ENCODE assay signal across 8 cellular contexts in the genomic region with DNA sequence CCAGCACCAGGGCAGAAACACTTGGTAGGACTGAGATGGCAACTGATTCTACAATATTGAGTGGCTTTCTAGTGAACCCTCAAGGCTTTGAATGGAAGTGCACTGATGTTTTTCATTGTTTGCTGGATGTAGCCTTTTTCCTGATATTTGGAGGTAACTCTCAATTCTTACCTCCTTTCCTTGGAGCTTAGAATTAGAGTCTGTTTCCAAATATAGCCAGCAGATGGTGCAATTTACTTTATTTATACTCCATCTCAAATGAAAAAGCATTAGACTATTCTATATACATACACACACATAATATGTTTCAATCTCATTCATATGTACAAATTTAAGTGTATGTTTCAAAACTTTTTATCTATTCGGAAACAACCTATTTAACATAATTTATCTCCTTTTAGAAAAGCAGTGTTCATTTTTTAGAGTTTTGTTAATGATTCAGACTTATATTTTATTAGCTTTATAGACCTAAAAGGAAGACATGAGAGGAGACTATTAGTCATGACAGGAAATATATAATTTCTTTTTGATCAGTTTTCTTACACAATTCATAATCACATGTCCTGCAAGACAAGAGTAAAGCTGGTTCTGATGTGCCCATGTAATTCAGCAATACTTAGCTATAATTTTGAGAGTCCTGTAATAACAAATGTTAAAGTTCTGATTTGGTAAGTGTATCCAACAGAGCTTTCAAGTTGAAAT.
DNase-seq lines count a peak whose midpoint lies in the region; ATAC-seq and TF ChIP-seq lines count a peak whose summit lies in the region.

No MANE protein-coding gene starts in this region.

- no peak overlapping the region for H3K4me3 Mint-ChIP-seq in nephron

- no peaks in the 10 kb centered on the region for H3K9me3 Mint-ChIP-seq in nephron

- no peaks in the 10 kb centered on the region for H3K27me3 Mint-ChIP-seq in nephron (ENCODE audit: low read depth)

- peak; percentile 67 for ATAC-seq in HG02610 (IDR thresholded peaks at IDR 0.05; ENCODE audit: unreplicated experiment)

- DNase-seq in GM10266 (ENCODE audit: extremely low spot score), result peak; percentile 31
- DNase-seq in NCI-H526 (lab: John Stamatoyannopoulos, UW), result peak; percentile 29 to 65
- peak; percentile 56 for DNase-seq in dermis blood vessel endothelial cell
- no peak for DNase-seq in central memory CD4-positive, alpha-beta T cell
- DNase-seq in stimulated activated CD4-positive, alpha-beta T cell treated with anti-CD3 and anti-CD28 coated beads, Interleukin-2, amount 100 ng/mL, for 48 hours, result no peak
- no peak for DNase-seq in GM19240 (ENCODE audit: insufficient read length, low spot score)

- TF ChIP-seq CTCF in GM10266 (IDR thresholded peaks at IDR 0.05; ENCODE audit: control insufficient read depth, insufficient read depth, low read depth, missing control alignments) (peak; percentile 39), nephron (IDR thresholded peaks at IDR 0.05; ENCODE audit: unreplicated experiment in 3 of 3) (peak; percentile 52 to 72 (median 52))

- no peaks in the 10 kb centered on the region for H3K36me3 Mint-ChIP-seq in nephron (ENCODE audit: low read depth)

- no peaks in the 10 kb centered on the region for H3K4me1 Mint-ChIP-seq in nephron

- no peak overlapping the region for H3K27ac Mint-ChIP-seq in nephron

Comparison
In these comparisons a context has a peak if more than half of its experiments do, and no peak if none do; other contexts are left out.
1. DNase-seq: peak in GM10266 (single experiment), NCI-H526 (2 of 2) and dermis blood vessel endothelial cell (single experiment); none in central memory CD4-positive, alpha-beta T cell (single experiment), stimulated activated CD4-positive, alpha-beta T cell treated with anti-CD3 and anti-CD28 coated beads, Interleukin-2, amount 100 ng/mL, for 48 hours (0 of 2) and GM19240 (single experiment).